In the genomic region with DNA sequence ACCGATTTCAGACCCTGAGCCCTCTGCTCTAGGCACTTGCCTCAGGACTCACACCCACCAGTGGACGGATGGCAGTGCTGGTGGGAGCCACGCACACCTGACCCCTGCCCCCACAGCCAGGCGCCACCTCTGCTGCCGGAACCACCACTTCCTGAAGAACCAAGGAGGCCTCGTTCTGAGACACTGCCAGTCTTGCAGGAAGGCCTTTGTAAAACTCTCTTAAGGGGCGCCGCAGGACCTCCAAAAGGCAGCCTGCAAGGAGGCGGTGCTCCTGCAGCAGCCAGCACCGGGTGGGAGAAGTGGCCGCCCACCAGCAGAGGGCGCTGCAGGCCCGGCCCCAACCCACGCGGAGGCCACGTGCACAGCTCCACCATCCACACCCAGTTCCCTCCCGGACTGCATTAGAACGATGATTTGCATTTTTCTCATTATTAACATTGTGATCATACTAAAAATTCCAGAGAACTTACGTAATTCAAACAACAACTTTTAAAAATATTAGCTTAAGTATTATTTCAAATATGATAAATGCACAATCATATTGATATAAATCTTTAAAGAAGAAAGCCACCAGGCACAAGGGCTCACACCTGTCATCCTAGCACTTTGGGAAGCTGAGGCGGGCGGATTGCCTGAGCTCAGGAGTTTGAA, we compare ENCODE assay signal across 8 cellular contexts. TPM values are rescaled to one million over a fixed set of nuclear protein-coding genes. Genes with fewer than 3 reads are reported as not detected.
DNase-seq lines count a peak whose midpoint lies in the region; ATAC-seq and TF ChIP-seq lines count a peak whose summit lies in the region.

No MANE protein-coding gene starts in this region.

- DNase-seq in AG04450 (ENCODE audit: low read depth, low spot score) (peak; percentile 21), HCEC 1CT (peak; percentile 82), T-helper 9 cell (peak; percentile 73), astrocyte of the cerebellum (ENCODE audit: low read depth) (no peak), kidney epithelial cell (ENCODE audit: low read depth) (no peak)
- peak; percentile 44 for DNase-seq in stimulated activated CD8-positive, alpha-beta memory T cell treated with anti-CD3 and anti-CD28 coated beads, Interleukin-12 subunit alpha, Interleukin-12 subunit beta, amount 100 ng/mL, for 1 hour (ENCODE audit: low read depth)

- CTCF ChIA-PET in AG04450 (lab: Charles Lee) = interaction anchor here (0.7 to 3.9 kb wide), 12 partner anchors 9 to 78 kb away, joined by 3 to 46 read pairs (median 5); partner anchors contain the start of gene STX2

- no peaks in the 10 kb centered on the region for H3K27me3 ChIP-seq in AG04450 (ENCODE audit: control insufficient read depth, insufficient read depth, low read length)
- H3K27me3 ChIP-seq in kidney epithelial cell (ENCODE audit: control insufficient read depth, insufficient read depth, low read length) = no peaks in the 10 kb centered on the region

- H3K9me3 ChIP-seq in AG04450 (ENCODE audit: control insufficient read depth, insufficient read depth, low read length) = peaks cover 4% of the 10 kb centered on the region

- H3K27ac ChIP-seq in AG04450 (ENCODE audit: low read depth, low read length) = peak overlapping the region; percentile 57

- H3K4me3 ChIP-seq in AG04450 (ENCODE audit: low read depth, low read length) = no peak overlapping the region
- H3K4me3 ChIP-seq in astrocyte of the cerebellum (ENCODE audit: low read depth, low read length) = no peak overlapping the region
- H3K4me3 ChIP-seq in kidney epithelial cell (ENCODE audit: low read depth, low read length) = no peak overlapping the region

- H3K36me3 ChIP-seq in kidney epithelial cell (ENCODE audit: control insufficient read depth, insufficient read depth, low read length) = peaks cover 2% of the 10 kb centered on the region

- TF ChIP-seq CTCF in AG04450 (IDR thresholded peaks at IDR 0.05; ENCODE audit: low read depth, low read length) (peak; percentile 68), astrocyte of the cerebellum (IDR thresholded peaks at IDR 0.05; ENCODE audit: low read depth, low read length, missing control alignments) (peak; percentile 58), kidney epithelial cell (IDR thresholded peaks at IDR 0.05; ENCODE audit: insufficient read depth, low read length, poor library complexity, severe bottlenecking) (peak; percentile 72)

- in situ Hi-C loops in astrocyte of the cerebellum (cut with HindIII; ENCODE audit: low sequenced_read_pairs) = no loop called here

- ATAC-seq in GM21717 (IDR thresholded peaks at IDR 0.05; ENCODE audit: unreplicated experiment) (no peak), GM21360 (IDR thresholded peaks at IDR 0.05; ENCODE audit: unreplicated experiment) (no peak)

- POLR2A ChIA-PET in AG04450 (lab: Yijun Ruan, JAX) = no interaction called here

RNA-seq across cellular contexts. Expression of gene STX2, which starts 12.8 kb away (rescaled TPM):
- 32.4 and 42.8 TPM in 2 replicates for polyA plus RNA-seq in AG04450 (2011; rRNA removed)
- 17.4 and 24.3 TPM in 2 replicates for polyA minus RNA-seq in AG04450 (2011; rRNA and poly(A)+ RNA removed)
- 19.4 and 24.4 TPM in 2 replicates for total RNA-seq in kidney epithelial cell

RNA-seq across cellular contexts. Expression of gene RAN, which starts 45.6 kb away (rescaled TPM):
- polyA plus RNA-seq in AG04450 (2011; rRNA removed) = 1,253 and 1,434 TPM in 2 replicates
- 590 and 780 TPM in 2 replicates for polyA minus RNA-seq in AG04450 (2011; rRNA and poly(A)+ RNA removed)
- 344 and 351 TPM in 2 replicates for total RNA-seq in kidney epithelial cell

Comparison
In these comparisons a context has a peak if more than half of its experiments do, and no peak if none do; other contexts are left out.
1. DNase-seq: peak in AG04450 (single experiment), HCEC 1CT (single experiment), T-helper 9 cell (single experiment) and stimulated activated CD8-positive, alpha-beta memory T cell treated with anti-CD3 and anti-CD28 coated beads, Interleukin-12 subunit alpha, Interleukin-12 subunit beta, amount 100 ng/mL, for 1 hour (single experiment); none in astrocyte of the cerebellum (single experiment) and kidney epithelial cell (single experiment).
2. Peak in every context shown above with its lines, with median percentiles within 50 percentile points of each other: CTCF ChIP-seq.